In the genomic region with DNA sequence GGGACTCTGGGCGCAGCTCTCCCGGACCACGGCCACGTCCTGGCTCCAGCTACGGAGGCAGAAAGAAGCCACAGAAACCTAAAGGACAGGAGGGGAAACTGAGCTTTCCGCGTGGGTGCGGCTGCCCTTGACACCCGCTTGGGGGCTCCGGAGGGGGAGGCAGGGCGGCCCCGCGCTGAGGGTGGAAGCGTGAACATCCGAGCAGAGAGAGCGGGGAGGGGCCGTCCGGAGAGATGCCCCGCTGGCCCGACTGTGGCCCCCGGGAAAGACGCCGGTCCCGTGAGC, we compare ENCODE assay signal across 1 cellular context.
TF ChIP-seq lines count a peak whose summit lies in the region.

No MANE protein-coding gene starts in this region.

TF ChIP-seq in HCT116, 20 proteins besides CTCF, POLR2A, EP300 and RAD21 (continued from another document):
- TF ChIP-seq ELF1 (IDR thresholded peaks at IDR 0.05; ENCODE audit: borderline replicate concordance, low read depth) (no peak), ZNF274 (IDR thresholded peaks at IDR 0.05; ENCODE audit: low read depth, low read length) (no peak), SRF (IDR thresholded peaks at IDR 0.05; ENCODE audit: low read depth) (no peak), EZH2 (IDR thresholded peaks at IDR 0.05) (no peak), EGR1 (IDR thresholded peaks at IDR 0.05; ENCODE audit: low read depth) (no peak), ZFX (IDR thresholded peaks at IDR 0.05) (no peak), YY1 (IDR thresholded peaks at IDR 0.05; ENCODE audit: extremely low read depth, insufficient replicate concordance, low read depth, low read length) (no peak), JUND (IDR thresholded peaks at IDR 0.05) (no peak), FOSL1 (IDR thresholded peaks at IDR 0.05; ENCODE audit: low read depth) (no peak), SIN3A (IDR thresholded peaks at IDR 0.05; ENCODE audit: low read depth) (no peak), CBX3 (IDR thresholded peaks at IDR 0.05; ENCODE audit: low read depth) (no peak)
- TF ChIP-seq, protein P1, sequence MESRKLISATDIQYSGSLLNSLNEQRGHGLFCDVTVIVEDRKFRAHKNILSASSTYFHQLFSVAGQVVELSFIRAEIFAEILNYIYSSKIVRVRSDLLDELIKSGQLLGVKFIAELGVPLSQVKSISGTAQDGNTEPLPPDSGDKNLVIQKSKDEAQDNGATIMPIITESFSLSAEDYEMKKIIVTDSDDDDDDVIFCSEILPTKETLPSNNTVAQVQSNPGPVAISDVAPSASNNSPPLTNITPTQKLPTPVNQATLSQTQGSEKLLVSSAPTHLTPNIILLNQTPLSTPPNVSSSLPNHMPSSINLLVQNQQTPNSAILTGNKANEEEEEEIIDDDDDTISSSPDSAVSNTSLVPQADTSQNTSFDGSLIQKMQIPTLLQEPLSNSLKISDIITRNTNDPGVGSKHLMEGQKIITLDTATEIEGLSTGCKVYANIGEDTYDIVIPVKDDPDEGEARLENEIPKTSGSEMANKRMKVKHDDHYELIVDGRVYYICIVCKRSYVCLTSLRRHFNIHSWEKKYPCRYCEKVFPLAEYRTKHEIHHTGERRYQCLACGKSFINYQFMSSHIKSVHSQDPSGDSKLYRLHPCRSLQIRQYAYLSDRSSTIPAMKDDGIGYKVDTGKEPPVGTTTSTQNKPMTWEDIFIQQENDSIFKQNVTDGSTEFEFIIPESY (IDR thresholded peaks at IDR 0.05; ENCODE audit: extremely low read depth, insufficient replicate concordance, low read length), result no peak
- TF ChIP-seq, protein P2, sequence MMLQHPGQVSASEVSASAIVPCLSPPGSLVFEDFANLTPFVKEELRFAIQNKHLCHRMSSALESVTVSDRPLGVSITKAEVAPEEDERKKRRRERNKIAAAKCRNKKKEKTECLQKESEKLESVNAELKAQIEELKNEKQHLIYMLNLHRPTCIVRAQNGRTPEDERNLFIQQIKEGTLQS (IDR thresholded peaks at IDR 0.05), result no peak
